8 cellular contexts compared by ENCODE assay signal in the genomic region with DNA sequence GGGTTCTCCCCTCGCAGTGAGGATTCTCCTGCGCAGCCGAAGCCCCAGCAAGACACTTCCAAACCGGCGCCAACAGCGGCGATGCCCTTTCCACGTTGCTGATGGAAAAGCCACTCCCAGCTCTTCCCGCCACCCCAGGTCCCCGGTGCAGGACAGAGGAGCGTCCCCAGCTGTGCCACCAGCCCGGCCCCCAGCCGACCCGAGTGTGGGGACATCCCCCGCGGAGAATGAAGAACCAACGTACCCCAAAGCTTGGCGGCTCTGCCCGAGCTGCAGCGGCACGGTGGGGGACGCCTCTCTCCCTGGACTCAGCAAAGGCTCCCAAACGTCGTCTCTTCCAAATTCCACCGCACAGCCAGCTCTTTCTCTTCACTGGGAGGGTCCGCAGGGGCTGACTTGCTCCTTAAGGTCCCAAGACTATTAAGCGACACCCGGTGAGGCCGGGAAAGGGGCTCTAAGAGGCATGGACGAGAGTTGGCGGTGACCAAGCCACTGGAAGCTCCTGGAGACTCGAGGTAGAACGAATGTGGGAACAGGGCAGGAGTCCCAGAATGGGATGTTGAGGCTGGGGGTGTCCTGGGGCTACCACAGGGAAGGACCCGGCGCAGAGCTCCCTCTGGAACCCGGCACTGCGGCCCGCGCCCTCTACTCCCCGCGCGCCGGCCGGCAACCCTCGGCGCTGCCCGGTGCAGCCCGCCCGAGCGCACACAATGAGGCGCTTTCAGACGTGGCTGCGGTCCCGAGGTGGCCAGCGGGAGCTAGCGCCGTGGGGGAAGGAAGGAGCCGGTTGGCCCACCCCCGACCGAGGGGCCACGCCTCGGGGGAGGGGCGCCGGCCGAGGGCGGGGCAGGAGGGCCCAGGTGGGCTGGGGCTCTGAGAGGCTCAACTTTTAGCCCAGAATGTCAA. TPM values are rescaled to one million over a fixed set of nuclear protein-coding genes. Genes with fewer than 3 reads are reported as not detected.
A peak's percentile ranks its signal among the peaks of the same experiment; 100 is the strongest.
DNase-seq lines count a peak whose midpoint lies in the region; ATAC-seq and TF ChIP-seq lines count a peak whose summit lies in the region.

Gene CHST6 (minus strand): TSS at position 746 of the 906 bp plus-strand sequence. CDS start 15,613 bp downstream, outside the sequence.

- ATAC-seq in GM19397 (IDR thresholded peaks at IDR 0.05; ENCODE audit: unreplicated experiment), result peak; percentile 74
- ATAC-seq in HG03571 (IDR thresholded peaks at IDR 0.05; ENCODE audit: unreplicated experiment), result peak; percentile 74

- no peaks in the 10 kb centered on the region for H3K36me3 Mint-ChIP-seq in CD4-positive, alpha-beta memory T cell

- peak within 1 kb of the TSS; percentile 26 to 74 (median 67) for H3K4me3 Mint-ChIP-seq in CD4-positive, alpha-beta memory T cell

- H3K27me3 ChIP-seq in CD4-positive, alpha-beta memory T cell (ENCODE audit: insufficient read depth, low read length), result no peaks in the 10 kb centered on the region
- H3K27me3 ChIP-seq in ascending aorta, result no peaks in the 10 kb centered on the region

- no peaks in the 10 kb centered on the region for H3K36me3 ChIP-seq in CD4-positive, alpha-beta memory T cell (ENCODE audit: insufficient read depth, low read length)
- H3K36me3 ChIP-seq in ascending aorta, result no peaks in the 10 kb centered on the region

- intact Hi-C loops in CD4-positive, alpha-beta memory T cell (cut with micrococcal nuclease), result no loop called here
- intact Hi-C loops in ascending aorta (cut with DNase I), result loop anchor here (2.0 kb wide), 1 partner anchor 22 kb away; no protein-coding TSS in a partner anchor

- H3K9me3 Mint-ChIP-seq in CD4-positive, alpha-beta memory T cell, result no peaks in the 10 kb centered on the region

- CTCF ChIA-PET in CD4-positive, alpha-beta memory T cell (lab: Charles Lee; ENCODE audit: partially characterized antibody), result interaction anchor here (1.1 to 1.3 kb wide), 2 partner anchors 22 to 56 kb away, joined by 3 to 6 read pairs; no protein-coding TSS in a partner anchor

- DNase-seq in CD4-positive, alpha-beta memory T cell, result peak in 2 of 5 donors; percentile 7 to 12
- DNase-seq in ascending aorta (ENCODE audit: low spot score in 2 of 2), result no peak
- DNase-seq in skeletal muscle cell (ENCODE audit: low read depth), result no peak
- DNase-seq in activated CD4-positive, CD25-positive, alpha-beta regulatory T cell (lab: John Stamatoyannopoulos, UW), result no peak
- DNase-seq in GF-D8 (lab: John Stamatoyannopoulos, UW), result no peak

- peak within 1 kb of the TSS in 1 of 7 donors; percentile 17 for H3K27ac Mint-ChIP-seq in CD4-positive, alpha-beta memory T cell

- no peak for TF ChIP-seq CTCF in ascending aorta (IDR thresholded peaks at IDR 0.05)

- peaks cover 10% of the 10 kb centered on the region for H3K4me1 ChIP-seq in CD4-positive, alpha-beta memory T cell (ENCODE audit: insufficient read depth, low read length)
- H3K4me1 ChIP-seq in ascending aorta, result peaks cover 2 to 13% of the 10 kb centered on the region in 2 donors

- H3K4me1 Mint-ChIP-seq in CD4-positive, alpha-beta memory T cell, result peaks cover 4 to 9% (median 7%) of the 10 kb centered on the region in 4 donors

- H3K4me3 ChIP-seq in CD4-positive, alpha-beta memory T cell (ENCODE audit: low read length in 2 of 2), result no peak within 1 kb of the TSS
- H3K4me3 ChIP-seq in ascending aorta (peak within 1 kb of the TSS; percentile 61 to 70), iPS-11a (ENCODE audit: low read depth, low read length) (peak within 1 kb of the TSS; percentile 67), skeletal muscle cell (ENCODE audit: low read depth, low read length) (peak within 1 kb of the TSS; percentile 54)

- peaks cover 24 to 26% of the 10 kb centered on the region in 2 donors for H3K27me3 Mint-ChIP-seq in CD4-positive, alpha-beta memory T cell

- POLR2A ChIA-PET in CD4-positive, alpha-beta memory T cell (lab: Charles Lee; ENCODE audit: partially characterized antibody), result no interaction called here

- no peaks in the 10 kb centered on the region for H3K9me3 ChIP-seq in CD4-positive, alpha-beta memory T cell (ENCODE audit: control insufficient read depth in 1 of 2, low read length in 2 of 2)
- no peaks in the 10 kb centered on the region for H3K9me3 ChIP-seq in ascending aorta

- no peak within 1 kb of the TSS for H3K27ac ChIP-seq in CD4-positive, alpha-beta memory T cell (ENCODE audit: low read depth, low read length)
- peak within 1 kb of the TSS; percentile 56 to 59 for H3K27ac ChIP-seq in ascending aorta

RNA-seq across cellular contexts. Expression of gene CHST6, which starts in this region (rescaled TPM):
- under 1 TPM in 1 of 2 experiments, not detected in 1; 0.06 TPM for total RNA-seq in CD4-positive, alpha-beta memory T cell
- not detected for polyA plus RNA-seq in CD4-positive, alpha-beta memory T cell
- 4.4 TPM for total RNA-seq in ascending aorta

Comparison
In these comparisons a context has a peak if more than half of its experiments do, and no peak if none do; other contexts are left out.
1. H3K4me3 ChIP-seq: peak in ascending aorta (2 of 2), iPS-11a (single experiment) and skeletal muscle cell (single experiment); none in CD4-positive, alpha-beta memory T cell (0 of 2).